In the genomic region with DNA sequence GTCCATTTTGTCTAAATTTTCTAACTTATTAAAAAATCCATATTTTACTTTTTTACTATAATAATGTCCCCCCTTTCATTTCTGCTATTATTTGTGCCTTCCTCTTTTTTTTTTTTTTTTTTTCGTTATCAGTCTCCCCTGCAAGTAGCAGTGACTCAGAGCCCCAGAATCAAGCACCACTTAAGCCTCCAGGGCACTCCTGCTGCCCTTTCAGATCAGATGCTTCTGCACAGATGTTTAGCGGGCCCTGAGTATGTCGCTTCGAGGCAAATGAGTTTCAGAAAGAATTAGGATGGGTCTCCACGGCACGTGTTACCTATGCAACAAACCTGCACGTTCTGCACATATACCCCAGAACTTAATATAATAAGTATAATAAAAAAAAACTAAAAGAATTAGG, we compare ENCODE assay signal across 13 cellular contexts. TPM values are rescaled to one million over a fixed set of nuclear protein-coding genes. Genes with fewer than 3 reads are reported as not detected.
A peak's percentile ranks its signal among the peaks of the same experiment; 100 is the strongest.
DNase-seq lines count a peak whose midpoint lies in the region; ATAC-seq and TF ChIP-seq lines count a peak whose summit lies in the region.
"Had no signal": no experiment of that assay in that cellular context is flagged by ENCODE, and none has a peak within 500 bp of the region (broad histone marks: within the 10 kb centered on the region; RNA-seq: fewer than 3 reads in every experiment).

No MANE protein-coding gene starts in this region.

- H3K36me3 ChIP-seq in neural progenitor cell, result no peaks in the 10 kb centered on the region

- peak; percentile 34 for DNase-seq in DMS79 (lab: John Stamatoyannopoulos, UW)
- DNase-seq in GM20000 (ENCODE audit: low spot score), result peak; percentile 19
- peak; percentile 62 to 72 for DNase-seq in NOMO-1 (lab: John Stamatoyannopoulos, UW; ENCODE audit: unreplicated experiment in 2 of 2)
- DNase-seq in glomerular visceral epithelial cell (ENCODE audit: extremely low spot score), result peak; percentile 43
- DNase-seq in neural progenitor cell (ENCODE audit: low spot score), result no peak
- DNase-seq in NCI-H2107 (lab: John Stamatoyannopoulos, UW), result no peak
- DNase-seq: DND-41 had no signal

- no peak overlapping the region for H3K4me3 Mint-ChIP-seq in neural progenitor cell

- H3K4me3 ChIP-seq in neural progenitor cell, result no peak overlapping the region

- H3K36me3 Mint-ChIP-seq in neural progenitor cell, result no peaks in the 10 kb centered on the region

- TF ChIP-seq CTCF in GM20000 (IDR thresholded peaks at IDR 0.05; ENCODE audit: extremely low read depth, missing control alignments) (no peak), neural progenitor cell (IDR thresholded peaks at IDR 0.05) (no peak)

- no peaks in the 10 kb centered on the region for H3K9me3 Mint-ChIP-seq in neural progenitor cell

- no peaks in the 10 kb centered on the region for H3K27me3 ChIP-seq in neural progenitor cell

- no peak overlapping the region for H3K27ac Mint-ChIP-seq in neural progenitor cell
- H3K27ac Mint-ChIP-seq: activated T-helper 2 cell treated with anti-CD3 and anti-CD28 coated beads, Interferon-gamma antibody, Interleukin-2, Interleukin-4, amounts not matched to agents 10 μg/mL and 5 μg/mL and 100 μg/mL, durations not matched to agents 14 hours and 24 hours and 36 hours had no signal

- H3K9ac ChIP-seq in neural progenitor cell, result no peak overlapping the region

- H3K4me1 ChIP-seq in neural progenitor cell, result no peaks in the 10 kb centered on the region

- H3F3A ChIP-seq in neural progenitor cell (ENCODE audit: low read depth), result no peaks in the 10 kb centered on the region

- no peaks in the 10 kb centered on the region for H3K9me3 ChIP-seq in neural progenitor cell (ENCODE audit: low read depth)

- no peaks in the 10 kb centered on the region for H3K27me3 Mint-ChIP-seq in neural progenitor cell (ENCODE audit: insufficient read depth, low read depth)

- ATAC-seq in GM18517 (IDR thresholded peaks at IDR 0.05; ENCODE audit: unreplicated experiment), result no peak
- ATAC-seq in GM19467 (IDR thresholded peaks at IDR 0.05; ENCODE audit: unreplicated experiment), result no peak

- no peaks in the 10 kb centered on the region for H4K20me1 ChIP-seq in neural progenitor cell (ENCODE audit: low read depth)

- no peak overlapping the region for H3K27ac ChIP-seq in neural progenitor cell

- no peaks in the 10 kb centered on the region for H3K79me2 ChIP-seq in neural progenitor cell (ENCODE audit: low read depth)

- no peak overlapping the region for H3K4me2 ChIP-seq in neural progenitor cell

- no peaks in the 10 kb centered on the region for H3K4me1 Mint-ChIP-seq in neural progenitor cell

- no peak overlapping the region for H2AFZ ChIP-seq in neural progenitor cell (replicated peaks)

RNA-seq across cellular contexts. Expression of a gene that starts 11.7 kb away (rescaled TPM):
- total RNA-seq in neural progenitor cell (ENCODE audit: low replicate concordance), result 18.6 and 32.5 TPM in 2 replicates

RNA-seq across cellular contexts. Expression of a gene that starts 22.1 kb away (rescaled TPM):
- 0.19 and 0.37 TPM in 2 replicates for total RNA-seq in neural progenitor cell (ENCODE audit: low replicate concordance)

RNA-seq across cellular contexts. Expression of a gene that starts 35.1 kb away (rescaled TPM):
- not detected in 2 replicates for total RNA-seq in neural progenitor cell (ENCODE audit: low replicate concordance)
- total RNA-seq: kidney epithelial cell; posterior vena cava; T-helper 2 cell treated with Interferon-gamma antibody and Interleukin-4, amounts not matched to agents 100 ng/mL and 5 ng/mL, for 36 hours had no signal

RNA-seq across cellular contexts. Expression of a gene that starts 49.7 kb away (rescaled TPM):
- total RNA-seq in neural progenitor cell (ENCODE audit: low replicate concordance), result not detected in 2 replicates
- total RNA-seq: kidney epithelial cell had no signal

Comparison
In these comparisons a context has a peak if more than half of its experiments do, and no peak if none do; other contexts are left out.
1. DNase-seq: peak in DMS79 (single experiment), GM20000 (single experiment), NOMO-1 (2 of 2) and glomerular visceral epithelial cell (single experiment); none in neural progenitor cell (single experiment) and NCI-H2107 (single experiment).